In the genomic region with DNA sequence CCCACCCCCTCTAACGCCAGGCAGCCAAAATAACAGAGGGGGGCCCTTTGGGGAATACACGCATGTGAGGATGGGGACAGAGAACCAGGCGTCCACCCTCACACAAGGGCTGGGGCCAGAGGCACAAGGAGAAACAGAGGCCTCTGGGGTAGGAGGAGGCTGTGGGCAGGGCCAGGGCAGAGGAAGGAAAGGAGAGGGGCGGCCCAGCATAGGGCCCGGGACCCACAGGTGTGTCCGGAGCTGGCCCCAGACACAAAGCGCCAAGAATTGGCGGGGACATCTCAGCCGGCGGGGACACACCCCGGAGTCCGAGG, we compare ENCODE assay signal across 8 cellular contexts. TPM values are rescaled to one million over a fixed set of nuclear protein-coding genes. Genes with fewer than 3 reads are reported as not detected.
A peak's percentile ranks its signal among the peaks of the same experiment; 100 is the strongest.
DNase-seq lines count a peak whose midpoint lies in the region; TF ChIP-seq lines count a peak whose summit lies in the region.

No MANE protein-coding gene starts in this region.

- no peak for DNase-seq in brain microvascular endothelial cell
- no peak for DNase-seq in HuH-7 (ENCODE audit: low spot score)
- DNase-seq in SK-N-DZ (ENCODE audit: low spot score): no peak
- no peak for DNase-seq in stimulated activated CD4-positive, alpha-beta T cell treated with anti-CD3 and anti-CD28 coated beads, Interleukin-1b, Interleukin-23, amount 100 ng/mL, for 48 hours
- DNase-seq in T-helper 1 cell: no peak

- H3K4me1 ChIP-seq in ES-I3 (ENCODE audit: insufficient read depth, low read length): peaks cover 10% of the 10 kb centered on the region; the same call in 1 of the 2 replicates
- no peaks in the 10 kb centered on the region for H3K4me1 ChIP-seq in rectal smooth muscle tissue (ENCODE audit: control insufficient read depth, insufficient read depth, low read length)

- H3K9ac ChIP-seq in ES-I3 (ENCODE audit: low read depth, low read length): peak overlapping the region; percentile 57
- H3K9ac ChIP-seq in rectal smooth muscle tissue (ENCODE audit: low read length): no peak overlapping the region

- no peak for TF ChIP-seq CTCF in brain microvascular endothelial cell (IDR thresholded peaks at IDR 0.05; ENCODE audit: low read depth, low read length, missing control alignments)

- no peaks in the 10 kb centered on the region for H3K27me3 ChIP-seq in brain microvascular endothelial cell (replicated peaks)
- H3K27me3 ChIP-seq in rectal smooth muscle tissue (ENCODE audit: control insufficient read depth, insufficient read depth, low read length): peaks cover 4% of the 10 kb centered on the region

- H3K4me3 ChIP-seq in brain microvascular endothelial cell (ENCODE audit: low read depth, low read length) (peak overlapping the region; percentile 64), iPS-11a (ENCODE audit: low read depth, low read length) (peak overlapping the region; percentile 50), rectal smooth muscle tissue (ENCODE audit: low read length) (peak overlapping the region; percentile 15)

- H3K27ac ChIP-seq in brain microvascular endothelial cell (no peak overlapping the region), rectal smooth muscle tissue (ENCODE audit: low read depth, low read length) (no peak overlapping the region)

- in situ Hi-C loops in brain microvascular endothelial cell (cut with HindIII; ENCODE audit: low pct_ligation_motif_present, low sequenced_read_pairs): no loop called here

- peaks cover 3% of the 10 kb centered on the region; the same call in 1 of the 2 replicates for H3K36me3 ChIP-seq in ES-I3 (ENCODE audit: insufficient read depth, low read length)
- no peaks in the 10 kb centered on the region for H3K36me3 ChIP-seq in brain microvascular endothelial cell (replicated peaks)
- no peaks in the 10 kb centered on the region for H3K36me3 ChIP-seq in rectal smooth muscle tissue (ENCODE audit: control insufficient read depth, insufficient read depth, low read length)

- H3K9me3 ChIP-seq in ES-I3 (ENCODE audit: control insufficient read depth, insufficient read depth, low read length): no peaks in the 10 kb centered on the region

RNA-seq across cellular contexts. Expression of gene PLEKHG5, which starts 6.7 kb away (rescaled TPM):
- polyA plus RNA-seq in SK-N-DZ (2014; cell fraction: cytosol; rRNA removed): 4.5 and 5.1 TPM in 2 replicates
- 25.6 and 27.2 TPM in 2 replicates for polyA plus RNA-seq in SK-N-DZ (2014; cell fraction: nucleus; rRNA removed)

RNA-seq across cellular contexts. Expression of gene TNFRSF25, which starts 18.8 kb away (rescaled TPM):
- 5.9 and 6.6 TPM in 2 replicates for polyA plus RNA-seq in SK-N-DZ (2014; cell fraction: cytosol; rRNA removed)
- 53.5 and 71.1 TPM in 2 replicates for polyA plus RNA-seq in SK-N-DZ (2014; cell fraction: nucleus; rRNA removed)
